Comparison of ENCODE assay signal across 15 cellular contexts in genomic region chr5:67591491-67591890, GRCh38.
DNase-seq lines count a peak whose midpoint lies in the region; ATAC-seq and TF ChIP-seq lines count a peak whose summit lies in the region.
"Had no signal": no experiment of that assay in that cellular context is flagged by ENCODE, and none has a peak within 500 bp of the region (broad histone marks: within the 10 kb centered on the region; RNA-seq: fewer than 3 reads in every experiment).

No MANE protein-coding gene starts in this region.

- no peak overlapping the region for H3K27ac Mint-ChIP-seq in activated T-cell treated with anti-CD3 and anti-CD28 coated beads, Interleukin-2, amount 50 U/mL, for 72 hours
- H3K27ac Mint-ChIP-seq in WTC11: no peak overlapping the region
- H3K27ac Mint-ChIP-seq: CD4-positive, alpha-beta memory T cell had no signal

- H2AFZ ChIP-seq in DND-41 (ENCODE audit: low read depth, low read length): no peak overlapping the region
- H2AFZ ChIP-seq: GM23248 had no signal

- peaks cover 0 to 2% of the 10 kb centered on the region in 2 donors for H3K36me3 Mint-ChIP-seq in activated T-cell treated with anti-CD3 and anti-CD28 coated beads, Interleukin-2, amount 50 U/mL, for 72 hours (ENCODE audit: insufficient read depth in 2 of 2)
- no peaks in the 10 kb centered on the region for H3K36me3 Mint-ChIP-seq in WTC11

- peaks cover 8% of the 10 kb centered on the region; the same call in 1 of the 2 replicates for H3K4me1 ChIP-seq in DND-41 (ENCODE audit: insufficient read depth, low read length)
- H3K4me1 ChIP-seq: BE2C had no signal

- peak; percentile 7 for DNase-seq in DND-41
- peak; percentile 4 to 74 for DNase-seq in NCI-H446 (lab: John Stamatoyannopoulos, UW)
- DNase-seq in globus pallidus (ENCODE audit: low spot score): peak; percentile 7
- DNase-seq in putamen (ENCODE audit: low spot score): peak; percentile 9
- no peak for DNase-seq in EL
- DNase-seq in activated T-cell treated with anti-CD3 and anti-CD28 coated beads, Interleukin-2, amount 50 U/mL, for 72 hours: no peak
- DNase-seq in WTC11 (ENCODE audit: low spot score): no peak
- DNase-seq: BE2C; CD4-positive, alpha-beta memory T cell; DMS53; GM23248 had no signal

- H3K4me3 Mint-ChIP-seq in activated T-cell treated with anti-CD3 and anti-CD28 coated beads, Interleukin-2, amount 50 U/mL, for 72 hours: no peak overlapping the region
- no peak overlapping the region for H3K4me3 Mint-ChIP-seq in WTC11
- H3K4me3 Mint-ChIP-seq: CD4-positive, alpha-beta memory T cell had no signal

- H3K79me2 ChIP-seq in DND-41 (ENCODE audit: insufficient read depth, low read length): no peaks in the 10 kb centered on the region

- no peaks in the 10 kb centered on the region for H3K4me1 Mint-ChIP-seq in activated T-cell treated with anti-CD3 and anti-CD28 coated beads, Interleukin-2, amount 50 U/mL, for 72 hours (ENCODE audit: low read depth)
- H3K4me1 Mint-ChIP-seq in WTC11: no peaks in the 10 kb centered on the region
- H3K4me1 Mint-ChIP-seq: CD4-positive, alpha-beta memory T cell had no signal

- POLR2A ChIA-PET in WTC11 (lab: Charles Lee): no interaction called here

- CTCF ChIA-PET in WTC11 (lab: Charles Lee): no interaction called here

- H3K27me3 ChIP-seq in DND-41 (ENCODE audit: insufficient read depth, low read length, poor library complexity): no peaks in the 10 kb centered on the region
- H3K27me3 ChIP-seq: BE2C had no signal

- H3K9ac ChIP-seq in DND-41 (ENCODE audit: low read depth, low read length): no peak overlapping the region
- H3K9ac ChIP-seq: GM23248 had no signal

- no peaks in the 10 kb centered on the region for H4K20me1 ChIP-seq in DND-41 (ENCODE audit: insufficient read depth, low read length)

- H3K27me3 Mint-ChIP-seq in activated T-cell treated with anti-CD3 and anti-CD28 coated beads, Interleukin-2, amount 50 U/mL, for 72 hours (ENCODE audit: low read depth): no peaks in the 10 kb centered on the region
- no peaks in the 10 kb centered on the region; the same call in 1 of the 2 replicates for H3K27me3 Mint-ChIP-seq in WTC11 (ENCODE audit: low read depth)

- H3K4me3 ChIP-seq in DND-41 (ENCODE audit: low read depth in 1 of 2, low read length in 2 of 2): no peak overlapping the region
- H3K4me3 ChIP-seq: GM12878, GM23248 had no signal

- ATAC-seq in DND-41 (ENCODE audit: insufficient read depth, low read depth) (no peak), WTC11 (no peak)
- ATAC-seq in activated T-cell treated with anti-CD3 and anti-CD28 coated beads, Interleukin-2, amount 50 U/mL, for 72 hours (replicated peaks in 1 of 2): no peak
- ATAC-seq: GM12878, HCT116, HepG2 had no signal

- TF ChIP-seq CTCF in DND-41 (IDR thresholded peaks at IDR 0.05; ENCODE audit: borderline replicate concordance, extremely low read depth, low read length, poor library complexity, severe bottlenecking) (no peak), WTC11 (IDR thresholded peaks at IDR 0.05) (no peak)

- H3K4me2 ChIP-seq in DND-41 (ENCODE audit: insufficient read depth, low read length): no peak overlapping the region

- no peak overlapping the region for H3K27ac ChIP-seq in DND-41 (ENCODE audit: low read length)
- H3K27ac ChIP-seq: C4-2B, GM23248 had no signal

- H3K9me3 ChIP-seq in DND-41 (ENCODE audit: insufficient read depth, low read length, severe bottlenecking): no peaks in the 10 kb centered on the region
- H3K9me3 ChIP-seq: BE2C had no signal

- no peaks in the 10 kb centered on the region for H3K36me3 ChIP-seq in DND-41 (ENCODE audit: insufficient read depth, low read length)
- H3K36me3 ChIP-seq: BE2C had no signal

- H3K9me3 Mint-ChIP-seq in activated T-cell treated with anti-CD3 and anti-CD28 coated beads, Interleukin-2, amount 50 U/mL, for 72 hours: peaks cover 2 to 4% of the 10 kb centered on the region in 2 donors
- 0 out of 2 replicates have a peak, but pooled peaks cover 6% of the 10 kb centered on the region for H3K9me3 Mint-ChIP-seq in WTC11

TF ChIP-seq in WTC11, 78 proteins besides CTCF, POLR2A, EP300 and RAD21:
- TF ChIP-seq CREB1 (CRISPR knock-in tag; IDR thresholded peaks at IDR 0.05) (no peak), KAT7 (CRISPR knock-in tag; IDR thresholded peaks at IDR 0.05; ENCODE audit: borderline replicate concordance) (no peak), CREM (CRISPR knock-in tag; IDR thresholded peaks at IDR 0.05) (no peak)

Comparison
In these comparisons a context has a peak if more than half of its experiments do, and no peak if none do; other contexts are left out.
1. DNase-seq: peak in DND-41 (single experiment), NCI-H446 (2 of 2), globus pallidus (single experiment) and putamen (single experiment); none in EL (single experiment), activated T-cell treated with anti-CD3 and anti-CD28 coated beads, Interleukin-2, amount 50 U/mL, for 72 hours (0 of 2) and WTC11 (single experiment).